ENCODE assay signal across 1 cellular context in genomic region chr21:33266784-33267135, GRCh38.
TF ChIP-seq lines count a peak whose summit lies in the region.

No MANE protein-coding gene starts in this region.

TF ChIP-seq in GM23338, 12 proteins besides CTCF, POLR2A, EP300 and RAD21 (continued from another document):
- TF ChIP-seq, protein P1, sequence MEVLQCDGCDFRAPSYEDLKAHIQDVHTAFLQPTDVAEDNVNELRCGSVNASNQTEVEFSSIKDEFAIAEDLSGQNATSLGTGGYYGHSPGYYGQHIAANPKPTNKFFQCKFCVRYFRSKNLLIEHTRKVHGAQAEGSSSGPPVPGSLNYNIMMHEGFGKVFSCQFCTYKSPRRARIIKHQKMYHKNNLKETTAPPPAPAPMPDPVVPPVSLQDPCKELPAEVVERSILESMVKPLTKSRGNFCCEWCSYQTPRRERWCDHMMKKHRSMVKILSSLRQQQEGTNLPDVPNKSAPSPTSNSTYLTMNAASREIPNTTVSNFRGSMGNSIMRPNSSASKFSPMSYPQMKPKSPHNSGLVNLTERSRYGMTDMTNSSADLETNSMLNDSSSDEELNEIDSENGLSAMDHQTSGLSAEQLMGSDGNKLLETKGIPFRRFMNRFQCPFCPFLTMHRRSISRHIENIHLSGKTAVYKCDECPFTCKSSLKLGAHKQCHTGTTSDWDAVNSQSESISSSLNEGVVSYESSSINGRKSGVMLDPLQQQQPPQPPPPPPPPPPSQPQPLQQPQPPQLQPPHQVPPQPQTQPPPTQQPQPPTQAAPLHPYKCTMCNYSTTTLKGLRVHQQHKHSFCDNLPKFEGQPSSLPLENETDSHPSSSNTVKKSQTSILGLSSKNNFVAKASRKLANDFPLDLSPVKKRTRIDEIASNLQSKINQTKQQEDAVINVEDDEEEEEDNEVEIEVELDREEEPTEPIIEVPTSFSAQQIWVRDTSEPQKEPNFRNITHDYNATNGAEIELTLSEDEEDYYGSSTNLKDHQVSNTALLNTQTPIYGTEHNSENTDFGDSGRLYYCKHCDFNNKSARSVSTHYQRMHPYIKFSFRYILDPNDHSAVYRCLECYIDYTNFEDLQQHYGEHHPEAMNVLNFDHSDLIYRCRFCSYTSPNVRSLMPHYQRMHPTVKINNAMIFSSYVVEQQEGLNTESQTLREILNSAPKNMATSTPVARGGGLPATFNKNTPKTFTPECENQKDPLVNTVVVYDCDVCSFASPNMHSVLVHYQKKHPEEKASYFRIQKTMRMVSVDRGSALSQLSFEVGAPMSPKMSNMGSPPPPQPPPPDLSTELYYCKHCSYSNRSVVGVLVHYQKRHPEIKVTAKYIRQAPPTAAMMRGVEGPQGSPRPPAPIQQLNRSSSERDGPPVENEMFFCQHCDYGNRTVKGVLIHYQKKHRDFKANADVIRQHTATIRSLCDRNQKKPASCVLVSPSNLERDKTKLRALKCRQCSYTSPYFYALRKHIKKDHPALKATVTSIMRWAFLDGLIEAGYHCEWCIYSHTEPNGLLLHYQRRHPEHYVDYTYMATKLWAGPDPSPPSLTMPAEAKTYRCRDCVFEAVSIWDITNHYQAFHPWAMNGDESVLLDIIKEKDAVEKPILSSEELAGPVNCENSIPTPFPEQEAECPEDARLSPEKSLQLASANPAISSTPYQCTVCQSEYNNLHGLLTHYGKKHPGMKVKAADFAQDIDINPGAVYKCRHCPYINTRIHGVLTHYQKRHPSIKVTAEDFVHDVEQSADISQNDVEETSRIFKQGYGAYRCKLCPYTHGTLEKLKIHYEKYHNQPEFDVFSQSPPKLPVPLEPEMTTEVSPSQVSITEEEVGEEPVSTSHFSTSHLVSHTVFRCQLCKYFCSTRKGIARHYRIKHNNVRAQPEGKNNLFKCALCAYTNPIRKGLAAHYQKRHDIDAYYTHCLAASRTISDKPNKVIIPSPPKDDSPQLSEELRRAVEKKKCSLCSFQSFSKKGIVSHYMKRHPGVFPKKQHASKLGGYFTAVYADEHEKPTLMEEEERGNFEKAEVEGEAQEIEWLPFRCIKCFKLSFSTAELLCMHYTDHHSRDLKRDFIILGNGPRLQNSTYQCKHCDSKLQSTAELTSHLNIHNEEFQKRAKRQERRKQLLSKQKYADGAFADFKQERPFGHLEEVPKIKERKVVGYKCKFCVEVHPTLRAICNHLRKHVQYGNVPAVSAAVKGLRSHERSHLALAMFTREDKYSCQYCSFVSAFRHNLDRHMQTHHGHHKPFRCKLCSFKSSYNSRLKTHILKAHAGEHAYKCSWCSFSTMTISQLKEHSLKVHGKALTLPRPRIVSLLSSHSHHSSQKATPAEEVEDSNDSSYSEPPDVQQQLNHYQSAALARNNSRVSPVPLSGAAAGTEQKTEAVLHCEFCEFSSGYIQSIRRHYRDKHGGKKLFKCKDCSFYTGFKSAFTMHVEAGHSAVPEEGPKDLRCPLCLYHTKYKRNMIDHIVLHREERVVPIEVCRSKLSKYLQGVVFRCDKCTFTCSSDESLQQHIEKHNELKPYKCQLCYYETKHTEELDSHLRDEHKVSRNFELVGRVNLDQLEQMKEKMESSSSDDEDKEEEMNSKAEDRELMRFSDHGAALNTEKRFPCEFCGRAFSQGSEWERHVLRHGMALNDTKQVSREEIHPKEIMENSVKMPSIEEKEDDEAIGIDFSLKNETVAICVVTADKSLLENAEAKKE (CRISPR knock-in tag; IDR thresholded peaks at IDR 0.05) = no peak
- TF ChIP-seq CREB1 (CRISPR knock-in tag; IDR thresholded peaks at IDR 0.05; ENCODE audit: low read depth) = no peak
